In the genomic region with DNA sequence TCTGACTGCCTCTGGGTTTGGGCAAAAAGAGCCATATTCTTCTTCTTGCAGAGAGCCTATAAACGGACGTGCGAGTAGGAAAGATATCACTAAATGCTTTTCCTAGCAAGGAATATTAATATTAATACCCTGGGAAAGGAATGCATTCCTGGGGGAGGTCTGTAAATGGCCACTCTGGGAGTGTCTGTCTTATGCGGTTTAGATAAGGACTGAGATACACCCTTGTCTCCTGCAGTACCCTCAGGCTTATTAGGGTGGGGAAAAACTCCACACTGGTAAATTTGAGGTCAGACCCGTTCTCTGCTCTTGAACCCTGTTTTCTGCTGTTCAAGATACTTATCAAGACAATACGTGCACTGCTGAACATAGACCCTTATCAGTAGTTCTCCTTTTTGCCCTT, we compare ENCODE assay signal across 35 cellular contexts.
"Had no signal": no experiment of that assay in that cellular context is flagged by ENCODE, and none has a peak within 500 bp of the region (broad histone marks: within the 10 kb centered on the region; RNA-seq: fewer than 3 reads in every experiment).

No MANE protein-coding gene starts in this region.

- H3K36me3 ChIP-seq: MG63 had no signal

- DNase-seq: Karpas-422, Kasumi-1, MG63, MM.1S, MV-4-11, NCI-H1048, NCI-H1092, NCI-H1092 treated with DMSO at 0.1 percent for 48 hours, NCI-H1105, NCI-H1105 treated with DMSO at 0.1 percent for 48 hours, NCI-H1417, NCI-H1417 treated with DMSO at 0.1 percent for 48 hours, NCI-H1436, NCI-H1436 treated with DMSO at 0.1 percent for 48 hours, NCI-H146, NCI-H1694, NCI-H1694 treated with DMSO at 0.1 percent for 48 hours, NCI-H187, NCI-H187 treated with DMSO at 0.1 percent for 48 hours, NCI-H1930, NCI-H2029, NCI-H2029 treated with DMSO at 0.1 percent for 48 hours, NCI-H2081, NCI-H2081 treated with DMSO at 0.1 percent for 48 hours, NCI-H2107, NCI-H2171, NCI-H2171 treated with DMSO at 0.1 percent for 48 hours, NCI-H2227 treated with DMSO at 0.1 percent for 48 hours, NCI-H226, NCI-H345, NCI-H446, NCI-H446 treated with DMSO at 0.1 percent for 48 hours, NCI-H510A, NCI-H510A treated with DMSO at 0.1 percent for 48 hours, NCI-H524 had no signal

- H3K4me3 ChIP-seq: MG63 had no signal

- H3K9me3 ChIP-seq: MG63 had no signal

- H3K27me3 ChIP-seq: MG63 had no signal
